In the genomic region with DNA sequence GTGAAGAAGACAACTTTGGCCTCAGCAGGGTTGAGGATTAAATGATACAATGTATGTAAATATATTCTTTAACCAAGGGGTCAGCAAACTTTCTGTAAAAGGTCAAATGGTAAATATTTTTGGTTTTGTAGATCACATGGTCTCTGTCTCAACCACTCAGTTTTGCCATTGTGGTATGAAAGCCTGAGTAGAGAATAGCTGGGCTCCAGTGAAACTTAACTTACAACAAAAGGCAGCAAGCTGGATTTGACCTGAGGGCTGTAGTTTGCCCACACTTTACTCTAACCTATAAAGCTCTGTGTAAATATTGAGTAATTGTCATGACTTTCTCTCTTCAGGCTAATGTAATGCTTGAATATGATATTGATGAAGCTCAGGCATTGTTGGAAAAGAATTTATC, we compare ENCODE assay signal across 22 cellular contexts. TPM values are rescaled to one million over a fixed set of nuclear protein-coding genes. Genes with fewer than 3 reads are reported as not detected.
"Had no signal": no experiment of that assay in that cellular context is flagged by ENCODE, and none has a peak within 500 bp of the region (broad histone marks: within the 10 kb centered on the region; RNA-seq: fewer than 3 reads in every experiment).

No MANE protein-coding gene starts in this region.

- H3K27me3 Mint-ChIP-seq: activated CD4-positive, alpha-beta memory T cell treated with anti-CD3 and anti-CD28 coated beads, Interleukin-2, amount 10 ng/mL, durations not matched to agents 7 days and 5 days; dendritic cell treated with granulocyte-macrophage colony-stimulating factor and Interleukin-4, amounts not matched to agents 40 ng/mL and 50 ng/mL, for 4 days had no signal

- H3K4me3 ChIP-seq: esophagus squamous epithelium, lower lobe of right lung, thyroid gland had no signal

- H3K4me1 ChIP-seq: esophagus squamous epithelium, lower lobe of right lung, thyroid gland had no signal

- H3K4me3 Mint-ChIP-seq: activated CD4-positive, alpha-beta memory T cell treated with anti-CD3 and anti-CD28 coated beads, Interleukin-2, amount 10 ng/mL, durations not matched to agents 7 days and 5 days; activated naive CD4-positive, alpha-beta T cell treated with anti-CD3 and anti-CD28 coated beads for 36 hours; activated T-cell treated with anti-CD3 and anti-CD28 coated beads, Interleukin-2, amount 50 U/mL, for 4 hours; dendritic cell treated with granulocyte-macrophage colony-stimulating factor and Interleukin-4, amounts not matched to agents 40 ng/mL and 50 ng/mL, for 4 days; mesothelial cell of epicardium; nephron progenitor cell had no signal

- H3K36me3 ChIP-seq: thyroid gland had no signal

- H3K4me1 Mint-ChIP-seq: mesothelial cell of epicardium, nephron progenitor cell had no signal

- DNase-seq: activated CD4-positive, alpha-beta memory T cell treated with anti-CD3 and anti-CD28 coated beads, Interleukin-2, amount 10 ng/mL, durations not matched to agents 7 days and 5 days; activated CD4-positive, alpha-beta T cell treated with anti-CD3 and anti-CD28 coated beads for 48 hours; activated CD4-positive, CD25-positive, alpha-beta regulatory T cell; activated naive CD4-positive, alpha-beta T cell treated with anti-CD3 and anti-CD28 coated beads for 36 hours; activated T-cell treated with anti-CD3 and anti-CD28 coated beads, Interleukin-2, amount 50 U/mL, for 4 hours; cerebellar nuclear complex; effector CD8-positive, alpha-beta T cell; esophagus squamous epithelium; hippocampal formation; lower lobe of right lung; nephron progenitor cell; occipital lobe; posterior cingulate gyrus; stimulated activated CD4-positive, alpha-beta T cell treated with anti-CD3 and anti-CD28 coated beads, Interleukin-1b, Interleukin-23, amount 100 ng/mL, for 48 hours; stimulated activated CD8-positive, alpha-beta memory T cell treated with anti-CD3 and anti-CD28 coated beads, Interleukin-4, amount 100 ng/mL, for 48 hours; stimulated activated naive CD4-positive, alpha-beta T cell; T-helper 1 cell; T-helper 9 cell; thyroid gland had no signal

- H3K9me3 Mint-ChIP-seq: activated CD4-positive, alpha-beta memory T cell treated with anti-CD3 and anti-CD28 coated beads, Interleukin-2, amount 10 ng/mL, durations not matched to agents 7 days and 5 days; activated naive CD4-positive, alpha-beta T cell treated with anti-CD3 and anti-CD28 coated beads for 36 hours; activated T-cell treated with anti-CD3 and anti-CD28 coated beads, Interleukin-2, amount 50 U/mL, for 4 hours; dendritic cell treated with granulocyte-macrophage colony-stimulating factor and Interleukin-4, amounts not matched to agents 40 ng/mL and 50 ng/mL, for 4 days had no signal

- H3K27ac ChIP-seq: esophagus squamous epithelium, lower lobe of right lung, thyroid gland had no signal

- H3K27ac Mint-ChIP-seq: activated CD4-positive, alpha-beta memory T cell treated with anti-CD3 and anti-CD28 coated beads, Interleukin-2, amount 10 ng/mL, durations not matched to agents 7 days and 5 days; activated naive CD4-positive, alpha-beta T cell treated with anti-CD3 and anti-CD28 coated beads for 36 hours; dendritic cell treated with granulocyte-macrophage colony-stimulating factor and Interleukin-4, amounts not matched to agents 40 ng/mL and 50 ng/mL, for 4 days; mesothelial cell of epicardium; nephron progenitor cell had no signal

- H3K27me3 ChIP-seq: esophagus squamous epithelium, thyroid gland had no signal

- H3K9me3 ChIP-seq: esophagus squamous epithelium, lower lobe of right lung, thyroid gland had no signal

- ATAC-seq: activated T-cell treated with anti-CD3 and anti-CD28 coated beads, Interleukin-2, amount 50 U/mL, for 4 hours; lower lobe of right lung had no signal

RNA-seq across cellular contexts. Expression of a gene that starts 28.4 kb away (rescaled TPM):
- total RNA-seq: glomerular endothelial cell had no signal
